21 cellular contexts compared by ENCODE assay signal in the genomic region with DNA sequence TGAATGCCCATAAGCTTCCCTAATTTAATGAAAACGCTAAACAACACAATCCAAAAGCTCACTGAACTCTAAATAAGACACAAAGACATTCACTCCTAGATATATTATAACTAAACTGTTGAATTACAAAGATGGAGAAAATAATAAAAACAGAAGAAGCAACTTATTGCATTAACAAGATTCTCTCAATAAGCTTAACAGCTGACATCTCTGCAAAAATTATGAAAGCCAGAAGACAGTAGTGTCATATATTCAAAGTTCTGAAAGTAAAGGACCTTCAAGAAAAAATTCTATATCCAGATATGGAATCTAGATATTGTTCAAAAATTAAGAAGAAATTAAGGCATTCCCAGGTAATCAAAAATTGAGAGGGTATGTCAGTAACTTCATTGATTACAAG.
"Had no signal": no experiment of that assay in that cellular context is flagged by ENCODE, and none has a peak within 500 bp of the region (broad histone marks: within the 10 kb centered on the region; RNA-seq: fewer than 3 reads in every experiment).

No MANE protein-coding gene starts in this region.

- H3K27me3 ChIP-seq: heart right ventricle, left lung, right atrium auricular region, tibial nerve had no signal

- DNase-seq: activated B cell treated with CpG ODN at 0.5 μM for 24 hours; activated CD4-positive, alpha-beta T cell treated with anti-CD3 and anti-CD28 coated beads, Interleukin-2, amount 50 U/mL, for 1 hour; activated CD8-positive, alpha-beta T cell treated with anti-CD3 and anti-CD28 coated beads for 36 hours; activated gamma-delta T cell treated with Interleukin-2 at 50 U/mL for 16 hours; activated naive CD4-positive, alpha-beta T cell treated with anti-CD3 and anti-CD28 coated beads, Interleukin-2, amount 50 U/mL, for 16 hours; activated T-cell treated with anti-CD3 and anti-CD28 coated beads, Interleukin-2, amount 50 U/mL, for 4 hours; amygdala; central memory CD4-positive, alpha-beta T cell; endodermal cell; foreskin fibroblast; heart right ventricle; left lung; lower lobe of right lung; mucosa of descending colon; stimulated activated CD4-positive, alpha-beta T cell treated with anti-CD3 and anti-CD28 coated beads, Interleukin-2, amount 100 ng/mL, for 48 hours; stimulated activated naive CD4-positive, alpha-beta T cell treated with Interleukin-2 at 50 U/mL for 16 hours had no signal

- ATAC-seq: activated CD8-positive, alpha-beta T cell treated with anti-CD3 and anti-CD28 coated beads for 36 hours; activated T-cell treated with anti-CD3 and anti-CD28 coated beads, Interleukin-2, amount 50 U/mL, for 4 hours; activated T-helper 17 cell treated with anti-CD3 and anti-CD28 coated beads, Interleukin-2, amount 50 U/mL, for 72 hours; esophagus mucosa; heart right ventricle; left lung; lower lobe of right lung; mucosa of descending colon; natural killer cell treated with Interleukin-12 subunit alpha and Interleukin-12 subunit beta and Interleukin-15 and Interleukin-18, amount 100 ng/mL, for 72 hours had no signal

- H3K36me3 ChIP-seq: heart right ventricle, left lung, lower lobe of right lung, right atrium auricular region, tibial nerve had no signal

- H3K4me1 ChIP-seq: heart right ventricle, left lung, lower lobe of right lung, right atrium auricular region, tibial nerve had no signal

- H3K4me3 ChIP-seq: heart right ventricle, left lung, lower lobe of right lung, mucosa of descending colon, right atrium auricular region, tibial nerve had no signal

- H3K9me3 ChIP-seq: lower lobe of right lung had no signal

- H3K27ac ChIP-seq: heart right ventricle, left lung, lower lobe of right lung, right atrium auricular region, tibial nerve had no signal
